ENCODE assay signal across 13 cellular contexts in genomic region chr7:101235050-101235449, GRCh38. TPM values are rescaled to one million over a fixed set of nuclear protein-coding genes. Genes with fewer than 3 reads are reported as not detected.
DNase-seq lines count a peak whose midpoint lies in the region; ATAC-seq, FAIRE-seq and TF ChIP-seq lines count a peak whose summit lies in the region.
"Had no signal": no experiment of that assay in that cellular context is flagged by ENCODE, and none has a peak within 500 bp of the region (broad histone marks: within the 10 kb centered on the region; RNA-seq: fewer than 3 reads in every experiment).

No MANE protein-coding gene starts in this region.

- TF ChIP-seq EP300 in HepG2 (IDR thresholded peaks at IDR 0.05; ENCODE audit: low read depth in 2 of 2, low read length in 2 of 2) (no peak), HepG2 (CRISPR knock-in tag; IDR thresholded peaks at IDR 0.05; ENCODE audit: borderline replicate concordance) (no peak)

- H3K9ac ChIP-seq in BLaER1 treated with 17β-estradiol and CSF1 and Interleukin-3, amounts not matched to agents 10 nM and 100 nM, result peak overlapping the region in 2 of 11 experiments; percentile 63 to 84; a peak in 2 of 22 replicates
- H3K9ac ChIP-seq in HepG2 (ENCODE audit: insufficient read depth, low read depth, low read length), result no peak overlapping the region

- FAIRE-seq in HepG2 (lab: Jason Lieb, UNC), result peak; percentile 8

- no TSS peak for BruUV-seq in HepG2 (replicated peaks; lab: Mats Ljungman, UMichigan)

- intact Hi-C loops in HepG2 (cut with micrococcal nuclease; ENCODE audit: unreplicated experiment), result no loop called here

- H3K27ac ChIP-seq in BLaER1 treated with 17β-estradiol and CSF1 and Interleukin-3, amounts not matched to agents 10 nM and 100 nM, result no peak overlapping the region
- H3K27ac ChIP-seq in HepG2 (ENCODE audit: extremely low read length, insufficient read depth, low read length), result no peak overlapping the region
- H3K27ac ChIP-seq: HL-60, skin epidermis had no signal

- 0 out of 4 replicates have a peak, but pooled peaks of 1 of the 2 experiments have one; percentile 42 for TF ChIP-seq POLR2A in HepG2 (IDR thresholded peaks at IDR 0.05; ENCODE audit: insufficient read depth in 1 of 2, low read depth in 2 of 2, low read length in 2 of 2)

- peak overlapping the region in 9 of 11 experiments; percentile 90 to 100 (median 98); a peak in 15 of 22 replicates for H3K4me2 ChIP-seq in BLaER1 treated with 17β-estradiol and CSF1 and Interleukin-3, amounts not matched to agents 10 nM and 100 nM
- H3K4me2 ChIP-seq in HepG2 (ENCODE audit: low read depth, low read length), result no peak overlapping the region

- TF ChIP-seq RAD21 in HepG2 (CRISPR knock-in tag; IDR thresholded peaks at IDR 0.05), result peak; percentile 62

- H4K20me1 ChIP-seq in BLaER1 treated with 17β-estradiol and CSF1 and Interleukin-3, amounts not matched to agents 10 nM and 100 nM, result peaks cover 0 to 75% (median 15%) of the 10 kb centered on the region in 11 experiments; a peak in 15 of 22 replicates
- no peaks in the 10 kb centered on the region for H4K20me1 ChIP-seq in HepG2 (ENCODE audit: insufficient read depth, low read length)

- H3K4me3 ChIP-seq in BLaER1 treated with 17β-estradiol and CSF1 and Interleukin-3, amounts not matched to agents 10 nM and 100 nM, result no peak overlapping the region
- H3K4me3 ChIP-seq in HFF-Myc (replicated peaks; ENCODE audit: low read depth, low read length) (no peak overlapping the region), astrocyte of the cerebellum (ENCODE audit: low read depth, low read length) (no peak overlapping the region), HepG2 (replicated peaks in 1 of 3; ENCODE audit: insufficient read depth in 1 of 3, low read depth in 2 of 3, low read length in 3 of 3) (no peak overlapping the region)
- H3K4me3 ChIP-seq: skin epidermis had no signal

- ATAC-seq in HepG2 (peak; percentile 12), HG02798 (IDR thresholded peaks at IDR 0.05; ENCODE audit: poor library complexity, unreplicated experiment) (no peak)
- ATAC-seq: activated T-helper 17 cell treated with anti-CD3 and anti-CD28 coated beads, Interleukin-2, amount 50 U/mL, for 72 hours had no signal

- H2AFZ ChIP-seq in HepG2 (ENCODE audit: low read length), result no peak overlapping the region

- TF ChIP-seq CTCF in HFF-Myc (IDR thresholded peaks at IDR 0.05; ENCODE audit: low read depth, low read length, missing control alignments), result peak; percentile 40
- TF ChIP-seq CTCF in astrocyte of the cerebellum (IDR thresholded peaks at IDR 0.05; ENCODE audit: low read depth, low read length, missing control alignments), result peak; percentile 35
- TF ChIP-seq CTCF in HepG2 (CRISPR knock-in tag; IDR thresholded peaks at IDR 0.05), result peak; percentile 62

- WGBS in HepG2 (ENCODE audit: low lambda C conversion rate), result 86% methylated on average over 9 of the region's 11 CpGs

- peaks cover 53 to 65% (median 61%) of the 10 kb centered on the region in 10 experiments for H3K4me1 ChIP-seq in BLaER1 treated with 17β-estradiol and CSF1 and Interleukin-3, amounts not matched to agents 10 nM and 100 nM
- peaks cover 65% of the 10 kb centered on the region for H3K4me1 ChIP-seq in HepG2 (ENCODE audit: insufficient read depth, low read length)

- in situ Hi-C loops in astrocyte of the cerebellum (cut with HindIII; ENCODE audit: low sequenced_read_pairs), result no loop called here
- in situ Hi-C loops in HepG2 (cut with HindIII; ENCODE audit: extremely low pct_ligation_motif_present, low pct_unique_long_range_greater_than_20kb), result no loop called here

- CTCF ChIA-PET in HepG2 (lab: Yijun Ruan, JAX; ENCODE audit: low intra/inter-chr PET ratio, low total read pairs), result interaction anchor here (1.3 kb wide), 1 partner anchor 9 kb away, joined by 4 read pairs; no protein-coding TSS in a partner anchor

- POLR2A ChIA-PET in HepG2 (lab: Yijun Ruan, JAX), result interaction anchor here (0.8 to 3.0 kb wide), 3 partner anchors 9 to 33 kb away, joined by 4 to 11 read pairs (median 8); partner anchors contain the start of genes FIS1, PLOD3 and ZNHIT1

- H3K27me3 ChIP-seq in BLaER1 treated with 17β-estradiol and CSF1 and Interleukin-3, amounts not matched to agents 10 nM and 100 nM, result no peaks in the 10 kb centered on the region
- no peaks in the 10 kb centered on the region for H3K27me3 ChIP-seq in HepG2 (ENCODE audit: control insufficient read depth in 1 of 2, insufficient read depth in 2 of 2, low read length in 2 of 2)

- H3K79me2 ChIP-seq in HepG2 (ENCODE audit: insufficient read depth, low read length), result no peaks in the 10 kb centered on the region

- no peak for DNase-seq in HFF-Myc (ENCODE audit: extremely low read depth, low read depth)
- no peak for DNase-seq in astrocyte of the cerebellum (ENCODE audit: low read depth)
- peak; percentile 29 for DNase-seq in HepG2 (ENCODE audit: low spot score)
- no peak for DNase-seq in central memory CD4-positive, alpha-beta T cell
- DNase-seq in NCI-H526 treated with DMSO at 0.1 percent for 48 hours (lab: John Stamatoyannopoulos, UW), result no peak
- no peak for DNase-seq in HuH-7.5 (ENCODE audit: low spot score)
- DNase-seq: effector CD4-positive, alpha-beta T cell; NCI-H226 had no signal

- peaks cover 9 to 58% (median 25%) of the 10 kb centered on the region in 11 experiments; a peak in 20 of 22 replicates for H3K36me3 ChIP-seq in BLaER1 treated with 17β-estradiol and CSF1 and Interleukin-3, amounts not matched to agents 10 nM and 100 nM
- H3K36me3 ChIP-seq in HepG2 (replicated peaks in 1 of 2; ENCODE audit: control insufficient read depth in 1 of 2, insufficient read depth in 2 of 2, low read length in 2 of 2), result peaks cover 0 to 6% of the 10 kb centered on the region in 2 experiments; a peak in 3 of 5 replicates

- no peaks in the 10 kb centered on the region for H3K9me3 ChIP-seq in BLaER1 treated with 17β-estradiol and CSF1 and Interleukin-3, amounts not matched to agents 10 nM and 100 nM (replicated peaks in 1 of 11)
- no peaks in the 10 kb centered on the region for H3K9me3 ChIP-seq in HepG2 (ENCODE audit: low read length)

RNA-seq across cellular contexts. Expression of gene CLDN15, which starts 2.6 kb away (rescaled TPM):
- total RNA-seq in HepG2 (2016; rRNA removed; fragmentation: Illumina TruSeq; extraction: Trizol), result 2.2 and 7.1 TPM in 2 replicates
- total RNA-seq in HepG2 (2016; cell fraction: cytosol; rRNA removed; fragmentation: Illumina TruSeq; extraction: Trizol; ENCODE audit: low read depth), result 1.6 and 1.9 TPM in 2 replicates
- 1.7 and 7.0 TPM in 2 replicates for total RNA-seq in HepG2 (2016; cell fraction: insoluble cytoplasmic fraction; rRNA removed; fragmentation: Illumina TruSeq; extraction: Trizol)
- 2.3 and 3.3 TPM in 2 replicates for total RNA-seq in HepG2 (2016; cell fraction: membrane; rRNA removed; fragmentation: Illumina TruSeq; extraction: Trizol)
- total RNA-seq in HepG2 (2016; cell fraction: nucleus; rRNA removed; fragmentation: Illumina TruSeq; extraction: Trizol), result 8.2 and 12.3 TPM in 2 replicates
- 17.8 and 20.6 TPM in 2 replicates for polyA plus RNA-seq in HepG2 (2011; rRNA removed)
- 5.9 and 8.1 TPM in 2 replicates for polyA plus RNA-seq in HepG2 (2011; cell fraction: cytosol; rRNA removed)
- 79.5 and 89.0 TPM in 2 replicates for polyA plus RNA-seq in HepG2 (2011; cell fraction: nucleus; rRNA removed)
- 7.2 and 11.3 TPM in 2 replicates for polyA plus RNA-seq in HepG2 (2012)
- polyA plus RNA-seq in HepG2 (2016; cell fraction: cytosol; fragmentation: Illumina TruSeq; extraction: Trizol; ENCODE audit: low read depth), result 1.8 and 1.9 TPM in 2 replicates
- polyA plus RNA-seq in HepG2 (2016; cell fraction: insoluble cytoplasmic fraction; fragmentation: Illumina TruSeq; extraction: Trizol; ENCODE audit: low read depth), result 2.5 and 3.3 TPM in 2 replicates
- 2.7 and 4.4 TPM in 2 replicates for polyA plus RNA-seq in HepG2 (2016; cell fraction: membrane; fragmentation: Illumina TruSeq; extraction: Trizol; ENCODE audit: low read depth)
- 36.5 and 40.0 TPM in 2 replicates for polyA plus RNA-seq in HepG2 (2016; cell fraction: nucleus; fragmentation: Illumina TruSeq; extraction: Trizol; ENCODE audit: insufficient read depth, low read depth)
- polyA minus RNA-seq in HepG2 (2011; rRNA and poly(A)+ RNA removed; ENCODE audit: low replicate concordance), result 15.5 and 16.2 TPM in 2 replicates
- 2.0 and 3.3 TPM in 2 replicates for polyA minus RNA-seq in HepG2 (2011; cell fraction: cytosol; rRNA and poly(A)+ RNA removed)
- 18.2 TPM in 2 replicates for polyA minus RNA-seq in HepG2 (2011; cell fraction: nucleus; rRNA and poly(A)+ RNA removed)

RNA-seq across cellular contexts. Expression of gene FIS1, which starts 9.8 kb away (rescaled TPM):
- total RNA-seq in HepG2 (2016; rRNA removed; fragmentation: Illumina TruSeq; extraction: Trizol), result 97.5 and 122 TPM in 2 replicates
- 100 and 125 TPM in 2 replicates for total RNA-seq in HepG2 (2016; cell fraction: cytosol; rRNA removed; fragmentation: Illumina TruSeq; extraction: Trizol; ENCODE audit: low read depth)
- total RNA-seq in HepG2 (2016; cell fraction: insoluble cytoplasmic fraction; rRNA removed; fragmentation: Illumina TruSeq; extraction: Trizol), result 102 and 131 TPM in 2 replicates
- total RNA-seq in HepG2 (2016; cell fraction: membrane; rRNA removed; fragmentation: Illumina TruSeq; extraction: Trizol), result 121 and 149 TPM in 2 replicates
- 45.4 and 52.1 TPM in 2 replicates for total RNA-seq in HepG2 (2016; cell fraction: nucleus; rRNA removed; fragmentation: Illumina TruSeq; extraction: Trizol)
- 97.5 and 101 TPM in 2 replicates for polyA plus RNA-seq in HepG2 (2011; rRNA removed)
- polyA plus RNA-seq in HepG2 (2011; cell fraction: cytosol; rRNA removed), result 160 and 210 TPM in 2 replicates
- polyA plus RNA-seq in HepG2 (2011; cell fraction: nucleus; rRNA removed), result 129 and 133 TPM in 2 replicates
- polyA plus RNA-seq in HepG2 (2012), result 51.7 and 63.6 TPM in 2 replicates
- polyA plus RNA-seq in HepG2 (2016; cell fraction: cytosol; fragmentation: Illumina TruSeq; extraction: Trizol; ENCODE audit: low read depth), result 123 and 156 TPM in 2 replicates
- polyA plus RNA-seq in HepG2 (2016; cell fraction: insoluble cytoplasmic fraction; fragmentation: Illumina TruSeq; extraction: Trizol; ENCODE audit: low read depth), result 123 and 128 TPM in 2 replicates
- 120 and 131 TPM in 2 replicates for polyA plus RNA-seq in HepG2 (2016; cell fraction: membrane; fragmentation: Illumina TruSeq; extraction: Trizol; ENCODE audit: low read depth)
- 87.9 and 91.1 TPM in 2 replicates for polyA plus RNA-seq in HepG2 (2016; cell fraction: nucleus; fragmentation: Illumina TruSeq; extraction: Trizol; ENCODE audit: insufficient read depth, low read depth)
- polyA minus RNA-seq in HepG2 (2011; rRNA and poly(A)+ RNA removed; ENCODE audit: low replicate concordance), result 39.1 and 61.0 TPM in 2 replicates
- 19.9 and 20.4 TPM in 2 replicates for polyA minus RNA-seq in HepG2 (2011; cell fraction: cytosol; rRNA and poly(A)+ RNA removed)
- polyA minus RNA-seq in HepG2 (2011; cell fraction: nucleus; rRNA and poly(A)+ RNA removed), result 35.4 and 38.3 TPM in 2 replicates

RNA-seq across cellular contexts. Expression of gene ZNHIT1, which starts 17.1 kb away (rescaled TPM):
- total RNA-seq in HepG2 (2016; rRNA removed; fragmentation: Illumina TruSeq; extraction: Trizol), result 64.5 and 66.5 TPM in 2 replicates
- 64.0 and 69.5 TPM in 2 replicates for total RNA-seq in HepG2 (2016; cell fraction: cytosol; rRNA removed; fragmentation: Illumina TruSeq; extraction: Trizol; ENCODE audit: low read depth)
- 68.4 and 76.1 TPM in 2 replicates for total RNA-seq in HepG2 (2016; cell fraction: insoluble cytoplasmic fraction; rRNA removed; fragmentation: Illumina TruSeq; extraction: Trizol)
- 53.8 and 60.2 TPM in 2 replicates for total RNA-seq in HepG2 (2016; cell fraction: membrane; rRNA removed; fragmentation: Illumina TruSeq; extraction: Trizol)
- total RNA-seq in HepG2 (2016; cell fraction: nucleus; rRNA removed; fragmentation: Illumina TruSeq; extraction: Trizol), result 26.8 and 31.3 TPM in 2 replicates
- polyA plus RNA-seq in HepG2 (2011; rRNA removed), result 32.5 and 36.8 TPM in 2 replicates
- 42.7 and 52.4 TPM in 2 replicates for polyA plus RNA-seq in HepG2 (2011; cell fraction: cytosol; rRNA removed)
- 23.5 and 25.9 TPM in 2 replicates for polyA plus RNA-seq in HepG2 (2011; cell fraction: nucleus; rRNA removed)
- polyA plus RNA-seq in HepG2 (2012), result 41.6 and 44.7 TPM in 2 replicates
- 71.9 and 73.7 TPM in 2 replicates for polyA plus RNA-seq in HepG2 (2016; cell fraction: cytosol; fragmentation: Illumina TruSeq; extraction: Trizol; ENCODE audit: low read depth)
- polyA plus RNA-seq in HepG2 (2016; cell fraction: insoluble cytoplasmic fraction; fragmentation: Illumina TruSeq; extraction: Trizol; ENCODE audit: low read depth), result 68.8 and 69.1 TPM in 2 replicates
- polyA plus RNA-seq in HepG2 (2016; cell fraction: membrane; fragmentation: Illumina TruSeq; extraction: Trizol; ENCODE audit: low read depth), result 47.5 and 51.9 TPM in 2 replicates
- 57.2 and 62.8 TPM in 2 replicates for polyA plus RNA-seq in HepG2 (2016; cell fraction: nucleus; fragmentation: Illumina TruSeq; extraction: Trizol; ENCODE audit: insufficient read depth, low read depth)
- polyA minus RNA-seq in HepG2 (2011; rRNA and poly(A)+ RNA removed; ENCODE audit: low replicate concordance), result 23.4 and 35.9 TPM in 2 replicates
- polyA minus RNA-seq in HepG2 (2011; cell fraction: cytosol; rRNA and poly(A)+ RNA removed), result 21.7 and 22.1 TPM in 2 replicates
- polyA minus RNA-seq in HepG2 (2011; cell fraction: nucleus; rRNA and poly(A)+ RNA removed), result 5.4 and 6.3 TPM in 2 replicates

RNA-seq across cellular contexts. Expression of gene PLOD3, which starts 17.7 kb away (rescaled TPM):
- total RNA-seq in HepG2 (2016; rRNA removed; fragmentation: Illumina TruSeq; extraction: Trizol), result 22.2 and 67.4 TPM in 2 replicates
- 23.9 and 25.4 TPM in 2 replicates for total RNA-seq in HepG2 (2016; cell fraction: cytosol; rRNA removed; fragmentation: Illumina TruSeq; extraction: Trizol; ENCODE audit: low read depth)
- 20.2 and 72.6 TPM in 2 replicates for total RNA-seq in HepG2 (2016; cell fraction: insoluble cytoplasmic fraction; rRNA removed; fragmentation: Illumina TruSeq; extraction: Trizol)
- total RNA-seq in HepG2 (2016; cell fraction: membrane; rRNA removed; fragmentation: Illumina TruSeq; extraction: Trizol), result 24.4 and 25.4 TPM in 2 replicates
- 63.9 and 86.6 TPM in 2 replicates for total RNA-seq in HepG2 (2016; cell fraction: nucleus; rRNA removed; fragmentation: Illumina TruSeq; extraction: Trizol)
- polyA plus RNA-seq in HepG2 (2011; rRNA removed), result 65.8 and 69.0 TPM in 2 replicates
- polyA plus RNA-seq in HepG2 (2011; cell fraction: cytosol; rRNA removed), result 46.3 and 69.3 TPM in 2 replicates
- polyA plus RNA-seq in HepG2 (2011; cell fraction: nucleus; rRNA removed), result 162 and 195 TPM in 2 replicates
- 53.0 and 94.8 TPM in 2 replicates for polyA plus RNA-seq in HepG2 (2012)
- polyA plus RNA-seq in HepG2 (2016; cell fraction: cytosol; fragmentation: Illumina TruSeq; extraction: Trizol; ENCODE audit: low read depth), result 12.2 and 13.8 TPM in 2 replicates
- polyA plus RNA-seq in HepG2 (2016; cell fraction: insoluble cytoplasmic fraction; fragmentation: Illumina TruSeq; extraction: Trizol; ENCODE audit: low read depth), result 27.9 and 38.5 TPM in 2 replicates
- polyA plus RNA-seq in HepG2 (2016; cell fraction: membrane; fragmentation: Illumina TruSeq; extraction: Trizol; ENCODE audit: low read depth), result 21.2 and 23.4 TPM in 2 replicates
- 217 and 227 TPM in 2 replicates for polyA plus RNA-seq in HepG2 (2016; cell fraction: nucleus; fragmentation: Illumina TruSeq; extraction: Trizol; ENCODE audit: insufficient read depth, low read depth)
- polyA minus RNA-seq in HepG2 (2011; rRNA and poly(A)+ RNA removed; ENCODE audit: low replicate concordance), result 44.4 and 96.8 TPM in 2 replicates
- polyA minus RNA-seq in HepG2 (2011; cell fraction: cytosol; rRNA and poly(A)+ RNA removed), result 55.0 and 69.8 TPM in 2 replicates
- 37.7 and 50.2 TPM in 2 replicates for polyA minus RNA-seq in HepG2 (2011; cell fraction: nucleus; rRNA and poly(A)+ RNA removed)

RNA-seq across cellular contexts. Expression of gene MOGAT3, which starts 34.2 kb away (rescaled TPM):
- 5.5 and 22.5 TPM in 2 replicates for total RNA-seq in HepG2 (2016; rRNA removed; fragmentation: Illumina TruSeq; extraction: Trizol)
- 4.9 TPM in 2 replicates for total RNA-seq in HepG2 (2016; cell fraction: cytosol; rRNA removed; fragmentation: Illumina TruSeq; extraction: Trizol; ENCODE audit: low read depth)
- 5.7 and 22.7 TPM in 2 replicates for total RNA-seq in HepG2 (2016; cell fraction: insoluble cytoplasmic fraction; rRNA removed; fragmentation: Illumina TruSeq; extraction: Trizol)
- 4.8 and 5.0 TPM in 2 replicates for total RNA-seq in HepG2 (2016; cell fraction: membrane; rRNA removed; fragmentation: Illumina TruSeq; extraction: Trizol)
- total RNA-seq in HepG2 (2016; cell fraction: nucleus; rRNA removed; fragmentation: Illumina TruSeq; extraction: Trizol), result 38.2 and 46.4 TPM in 2 replicates
- polyA plus RNA-seq in HepG2 (2011; rRNA removed), result 30.5 and 39.2 TPM in 2 replicates
- 16.6 and 17.2 TPM in 2 replicates for polyA plus RNA-seq in HepG2 (2011; cell fraction: cytosol; rRNA removed)
- 82.9 and 84.5 TPM in 2 replicates for polyA plus RNA-seq in HepG2 (2011; cell fraction: nucleus; rRNA removed)
- 17.1 and 24.2 TPM in 2 replicates for polyA plus RNA-seq in HepG2 (2012)
- 1.8 and 2.5 TPM in 2 replicates for polyA plus RNA-seq in HepG2 (2016; cell fraction: cytosol; fragmentation: Illumina TruSeq; extraction: Trizol; ENCODE audit: low read depth)
- polyA plus RNA-seq in HepG2 (2016; cell fraction: insoluble cytoplasmic fraction; fragmentation: Illumina TruSeq; extraction: Trizol; ENCODE audit: low read depth), result 5.6 and 6.9 TPM in 2 replicates
- 2.9 and 3.0 TPM in 2 replicates for polyA plus RNA-seq in HepG2 (2016; cell fraction: membrane; fragmentation: Illumina TruSeq; extraction: Trizol; ENCODE audit: low read depth)
- 38.7 and 42.5 TPM in 2 replicates for polyA plus RNA-seq in HepG2 (2016; cell fraction: nucleus; fragmentation: Illumina TruSeq; extraction: Trizol; ENCODE audit: insufficient read depth, low read depth)
- polyA minus RNA-seq in HepG2 (2011; rRNA and poly(A)+ RNA removed; ENCODE audit: low replicate concordance), result 121 TPM in 1 of 2 replicates, not detected in the other
- polyA minus RNA-seq in HepG2 (2011; cell fraction: cytosol; rRNA and poly(A)+ RNA removed), result 14.9 and 15.6 TPM in 2 replicates
- 233 and 284 TPM in 2 replicates for polyA minus RNA-seq in HepG2 (2011; cell fraction: nucleus; rRNA and poly(A)+ RNA removed)
- total RNA-seq: activated T-helper 17 cell treated with anti-CD3 and anti-CD28 coated beads, Interleukin-2, amount 50 U/mL, for 72 hours had no signal
